Comparison of ENCODE assay signal across 27 cellular contexts in genomic region chr11:58494096-58494495, GRCh38. TPM values are rescaled to one million over a fixed set of nuclear protein-coding genes. Genes with fewer than 3 reads are reported as not detected.
DNase-seq lines count a peak whose midpoint lies in the region; FAIRE-seq and TF ChIP-seq lines count a peak whose summit lies in the region.
"Had no signal": no experiment of that assay in that cellular context is flagged by ENCODE, and none has a peak within 500 bp of the region (broad histone marks: within the 10 kb centered on the region; RNA-seq: fewer than 3 reads in every experiment).

No MANE protein-coding gene starts in this region.

- H3K9me3 ChIP-seq in mammary epithelial cell (replicated peaks; ENCODE audit: insufficient read depth, low read length) (no peaks in the 10 kb centered on the region), breast epithelium (no peaks in the 10 kb centered on the region), astrocyte (ENCODE audit: insufficient read depth, low read depth, low read length) (no peaks in the 10 kb centered on the region), tibial artery (no peaks in the 10 kb centered on the region)
- H3K9me3 ChIP-seq: lower lobe of right lung, psoas muscle, thoracic aorta had no signal

- H3K36me3 Mint-ChIP-seq in astrocyte (ENCODE audit: low read depth, unreplicated experiment): no peaks in the 10 kb centered on the region

- H3K4me3 ChIP-seq in mammary epithelial cell (replicated peaks in 1 of 3; ENCODE audit: insufficient read depth in 1 of 3, low read depth in 2 of 3, low read length in 3 of 3): no peak overlapping the region
- no peak overlapping the region for H3K4me3 ChIP-seq in breast epithelium
- no peak overlapping the region for H3K4me3 ChIP-seq in astrocyte (ENCODE audit: insufficient read depth, low read depth, low read length)
- H3K4me3 ChIP-seq in fibroblast of the aortic adventitia (ENCODE audit: low read depth, low read length): no peak overlapping the region
- H3K4me3 ChIP-seq in tibial artery: no peak overlapping the region
- H3K4me3 ChIP-seq: lower lobe of right lung, psoas muscle, skin epidermis had no signal

- no TSS peak for BruUV-seq in mammary epithelial cell (replicated peaks; lab: Mats Ljungman, UMichigan)

- DNase-seq in mammary epithelial cell (peak; percentile 37), breast epithelium (ENCODE audit: low spot score in 2 of 2) (no peak), astrocyte (ENCODE audit: low read depth) (peak; percentile 4), fibroblast of the aortic adventitia (ENCODE audit: low read depth) (peak; percentile 63), GM12892 (ENCODE audit: insufficient read length) (no peak), D341Med (ENCODE audit: low spot score) (no peak), tibial artery (no peak)
- no peak for DNase-seq in stimulated activated CD4-positive, alpha-beta T cell treated with anti-CD3 and anti-CD28 coated beads, Interleukin-2, amount 100 ng/mL, for 24 hours
- DNase-seq: 8988T; activated CD4-positive, alpha-beta memory T cell treated with anti-CD3 and anti-CD28 coated beads for 36 hours; activated effector memory CD4-positive, alpha-beta T cell treated with anti-CD3 and anti-CD28 coated beads, Interleukin-2, amount 50 U/mL, for 16 hours; DMS 273 treated with DMSO at 0.1 percent for 48 hours; GDM1; lower lobe of right lung; NCI-H1694 treated with DMSO at 0.1 percent for 48 hours; NCI-H774; psoas muscle had no signal

- no peaks in the 10 kb centered on the region for H3K79me2 ChIP-seq in mammary epithelial cell (ENCODE audit: insufficient read depth, low read length)
- no peaks in the 10 kb centered on the region for H3K79me2 ChIP-seq in astrocyte (ENCODE audit: insufficient read depth, low read length)

- H3K9me3 Mint-ChIP-seq in astrocyte (ENCODE audit: unreplicated experiment): no peaks in the 10 kb centered on the region
- H3K9me3 Mint-ChIP-seq: activated CD4-positive, alpha-beta memory T cell treated with anti-CD3 and anti-CD28 coated beads for 36 hours; stimulated activated memory B cell treated with anti-CD40 and anti-IgM and Interleukin-4, amounts not matched to agents 10 μg/mL and 1 μg/mL and 100 μg/mL, for 72 hours had no signal

- TF ChIP-seq CTCF in mammary epithelial cell (conservative IDR thresholded peaks at IDR 0.05 in 1 of 2, IDR thresholded peaks at IDR 0.05 in 1 of 2; ENCODE audit: extremely low read depth in 1 of 2, insufficient read depth in 1 of 2, low read depth in 1 of 2, low read length in 2 of 2) (no peak), breast epithelium (IDR thresholded peaks at IDR 0.05) (no peak), astrocyte (IDR thresholded peaks at IDR 0.05; ENCODE audit: insufficient read depth, low read depth, low read length) (no peak), fibroblast of the aortic adventitia (IDR thresholded peaks at IDR 0.05; ENCODE audit: insufficient read depth, low read length) (no peak), tibial artery (IDR thresholded peaks at IDR 0.05) (no peak)

- intact Hi-C loops in mammary epithelial cell (cut with micrococcal nuclease) (no loop called here), breast epithelium (cut with DNase I; ENCODE audit: low total_unique reads) (no loop called here), tibial artery (cut with DNase I; ENCODE audit: low total_unique reads) (no loop called here)

- H3K4me1 ChIP-seq in mammary epithelial cell (ENCODE audit: insufficient read depth, low read length) (peaks cover 13% of the 10 kb centered on the region), breast epithelium (no peaks in the 10 kb centered on the region), astrocyte (ENCODE audit: insufficient read depth, low read length) (no peaks in the 10 kb centered on the region), tibial artery (peaks cover 0 to 29% (median 9%) of the 10 kb centered on the region in 4 donors)
- H3K4me1 ChIP-seq: lower lobe of right lung had no signal

- H4K20me1 ChIP-seq in mammary epithelial cell (ENCODE audit: insufficient read depth, low read length) (no peaks in the 10 kb centered on the region), astrocyte (ENCODE audit: insufficient read depth, low read length) (no peaks in the 10 kb centered on the region)

- FAIRE-seq in astrocyte (lab: Jason Lieb, UNC) (no peak), GM12892 (lab: Jason Lieb, UNC) (no peak)
- FAIRE-seq: HTR-8/SVneo had no signal

- H3K4me2 ChIP-seq in mammary epithelial cell (ENCODE audit: insufficient read depth, low read depth, low read length): peak overlapping the region; percentile 28
- no peak overlapping the region for H3K4me2 ChIP-seq in astrocyte (ENCODE audit: low read length)

- H3K9ac ChIP-seq in mammary epithelial cell (ENCODE audit: insufficient read depth, low read length): no peak overlapping the region
- H3K9ac ChIP-seq in astrocyte (ENCODE audit: low read length): no peak overlapping the region

- CTCF ChIA-PET in mammary epithelial cell (lab: Charles Lee; ENCODE audit: low non-redundant PET): interaction anchor here (0.6 kb wide), 1 partner anchor 960 kb away, joined by 3 read pairs; no protein-coding TSS in a partner anchor

- no peaks in the 10 kb centered on the region for H3K27me3 Mint-ChIP-seq in astrocyte (ENCODE audit: low read depth, unreplicated experiment)
- H3K27me3 Mint-ChIP-seq: activated CD4-positive, alpha-beta memory T cell treated with anti-CD3 and anti-CD28 coated beads for 36 hours; stimulated activated memory B cell treated with anti-CD40 and anti-IgM and Interleukin-4, amounts not matched to agents 10 μg/mL and 1 μg/mL and 100 μg/mL, for 72 hours had no signal

- H3K27ac Mint-ChIP-seq in astrocyte (ENCODE audit: unreplicated experiment): no peak overlapping the region
- H3K27ac Mint-ChIP-seq: activated CD4-positive, alpha-beta memory T cell treated with anti-CD3 and anti-CD28 coated beads for 36 hours; stimulated activated memory B cell treated with anti-CD40 and anti-IgM and Interleukin-4, amounts not matched to agents 10 μg/mL and 1 μg/mL and 100 μg/mL, for 72 hours had no signal

- H3K27ac ChIP-seq in mammary epithelial cell (ENCODE audit: insufficient read depth, low read depth, low read length) (no peak overlapping the region), breast epithelium (no peak overlapping the region), astrocyte (ENCODE audit: low read depth, low read length) (no peak overlapping the region), tibial artery (no peak overlapping the region)
- H3K27ac ChIP-seq: C4-2B, lower lobe of right lung, psoas muscle, skin epidermis had no signal

- H3K36me3 ChIP-seq in mammary epithelial cell (ENCODE audit: insufficient read depth, low read length) (no peaks in the 10 kb centered on the region), breast epithelium (no peaks in the 10 kb centered on the region), astrocyte (ENCODE audit: insufficient read depth, low read length) (no peaks in the 10 kb centered on the region), tibial artery (no peaks in the 10 kb centered on the region)
- H3K36me3 ChIP-seq: lower lobe of right lung, thoracic aorta had no signal

- dilution Hi-C loops in mammary epithelial cell (cut with HindIII; ENCODE audit: low sequenced_read_pairs): no loop called here

- no peak overlapping the region for H3K4me3 Mint-ChIP-seq in astrocyte (ENCODE audit: unreplicated experiment)
- H3K4me3 Mint-ChIP-seq: activated CD4-positive, alpha-beta memory T cell treated with anti-CD3 and anti-CD28 coated beads for 36 hours; stimulated activated memory B cell treated with anti-CD40 and anti-IgM and Interleukin-4, amounts not matched to agents 10 μg/mL and 1 μg/mL and 100 μg/mL, for 72 hours had no signal

- TF ChIP-seq POLR2A in breast epithelium (IDR thresholded peaks at IDR 0.05) (no peak), GM12892 (IDR thresholded peaks at IDR 0.05; ENCODE audit: low read depth, low read length) (no peak)

- H3K27me3 ChIP-seq in mammary epithelial cell (ENCODE audit: insufficient read depth, low read length) (no peaks in the 10 kb centered on the region), breast epithelium (no peaks in the 10 kb centered on the region), astrocyte (ENCODE audit: insufficient read depth, low read length) (no peaks in the 10 kb centered on the region), tibial artery (no peaks in the 10 kb centered on the region)

- peaks cover 3% of the 10 kb centered on the region for H3K4me1 Mint-ChIP-seq in astrocyte (ENCODE audit: low read depth, unreplicated experiment)

- in situ Hi-C loops in mammary epithelial cell (cut with MboI; ENCODE audit: low sequenced_read_pairs in 2 of 2): no loop called here

- no peak overlapping the region for H2AFZ ChIP-seq in mammary epithelial cell (ENCODE audit: low read depth, low read length)
- H2AFZ ChIP-seq in astrocyte (ENCODE audit: low read depth, low read length): no peak overlapping the region

RNA-seq across cellular contexts. Expression of gene OR5B21, which starts 13.8 kb away (rescaled TPM):
- total RNA-seq in mammary epithelial cell (not detected), breast epithelium (not detected), astrocyte (not detected in 2 replicates), fibroblast of the aortic adventitia (ENCODE audit: low replicate concordance) (not detected in 2 replicates)
- not detected for polyA plus RNA-seq in mammary epithelial cell
- not detected for polyA minus RNA-seq in mammary epithelial cell
- polyA plus RNA-seq in GM12892 (2012; ENCODE audit: missing spikeins): not detected
- total RNA-seq: activated CD4-positive, alpha-beta memory T cell treated with anti-CD3 and anti-CD28 coated beads for 36 hours; cardiac septum; glomerular endothelial cell; kidney epithelial cell; lower lobe of right lung; psoas muscle; Right ventricle myocardium inferior; thoracic aorta had no signal
- polyA plus RNA-seq: adipose tissue, psoas muscle had no signal

RNA-seq across cellular contexts. Expression of gene OR5B12, which starts 52.1 kb away (rescaled TPM):
- total RNA-seq in mammary epithelial cell (not detected), breast epithelium (not detected), astrocyte (not detected in 2 replicates), fibroblast of the aortic adventitia (ENCODE audit: low replicate concordance) (0.74 TPM in 1 of 2 replicates, not detected in the other)
- not detected for polyA plus RNA-seq in mammary epithelial cell
- polyA minus RNA-seq in mammary epithelial cell: not detected
- polyA plus RNA-seq in GM12892 (2012; ENCODE audit: missing spikeins): not detected
- total RNA-seq: activated CD4-positive, alpha-beta memory T cell treated with anti-CD3 and anti-CD28 coated beads for 36 hours; cardiac septum; glomerular endothelial cell; kidney epithelial cell; lower lobe of right lung; psoas muscle; Right ventricle myocardium inferior; thoracic aorta had no signal
- polyA plus RNA-seq: adipose tissue, psoas muscle had no signal

Comparison
In these comparisons a context has a peak if more than half of its experiments do, and no peak if none do; other contexts are left out.
1. DNase-seq: peak in mammary epithelial cell (single experiment), astrocyte (single experiment) and fibroblast of the aortic adventitia (single experiment); none in breast epithelium (0 of 2), GM12892 (single experiment), D341Med (single experiment), tibial artery (0 of 2) and stimulated activated CD4-positive, alpha-beta T cell treated with anti-CD3 and anti-CD28 coated beads, Interleukin-2, amount 100 ng/mL, for 24 hours (0 of 2).